7 cellular contexts compared by ENCODE assay signal in the genomic region with DNA sequence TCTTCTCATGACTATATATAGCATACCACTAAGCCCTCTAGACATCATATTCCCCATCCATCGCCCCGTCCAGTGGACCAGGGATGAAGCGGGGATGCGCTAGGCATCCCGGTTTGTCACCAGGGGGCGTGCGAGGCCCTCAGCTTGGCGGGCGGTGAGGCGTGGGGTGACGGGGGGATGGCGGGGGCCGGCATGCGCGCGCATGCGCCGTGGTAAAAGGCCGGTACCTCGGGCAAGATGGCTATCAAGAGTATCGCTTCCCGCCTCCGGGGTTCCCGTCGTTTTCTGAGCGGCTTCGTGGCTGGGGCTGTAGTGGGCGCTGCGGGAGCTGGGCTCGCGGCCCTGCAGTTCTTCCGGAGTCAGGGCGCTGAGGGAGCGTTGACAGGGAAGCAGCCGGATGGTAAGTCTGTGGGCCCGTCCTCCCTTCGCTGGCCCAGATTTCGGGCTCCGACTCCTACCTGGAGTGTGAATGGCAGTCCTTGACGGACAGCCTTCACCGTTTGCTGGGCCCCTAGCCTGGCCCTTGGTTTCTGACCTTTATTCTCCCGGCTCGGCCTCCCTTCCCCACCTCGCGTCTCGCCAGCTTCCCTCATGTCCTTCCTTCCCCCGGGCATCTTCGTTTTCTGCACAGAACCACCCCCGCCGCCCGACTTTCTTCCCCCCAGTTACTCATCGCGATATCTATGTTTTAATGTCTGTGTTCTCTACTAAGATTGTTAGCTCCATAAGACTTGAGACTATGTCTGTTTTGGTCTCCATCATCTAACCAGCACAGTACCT. TPM values are rescaled to one million over a fixed set of nuclear protein-coding genes. Genes with fewer than 3 reads are reported as not detected.
A peak's percentile ranks its signal among the peaks of the same experiment; 100 is the strongest.
DNase-seq lines count a peak whose midpoint lies in the region; ATAC-seq, FAIRE-seq and TF ChIP-seq lines count a peak whose summit lies in the region.

A gene with protein sequence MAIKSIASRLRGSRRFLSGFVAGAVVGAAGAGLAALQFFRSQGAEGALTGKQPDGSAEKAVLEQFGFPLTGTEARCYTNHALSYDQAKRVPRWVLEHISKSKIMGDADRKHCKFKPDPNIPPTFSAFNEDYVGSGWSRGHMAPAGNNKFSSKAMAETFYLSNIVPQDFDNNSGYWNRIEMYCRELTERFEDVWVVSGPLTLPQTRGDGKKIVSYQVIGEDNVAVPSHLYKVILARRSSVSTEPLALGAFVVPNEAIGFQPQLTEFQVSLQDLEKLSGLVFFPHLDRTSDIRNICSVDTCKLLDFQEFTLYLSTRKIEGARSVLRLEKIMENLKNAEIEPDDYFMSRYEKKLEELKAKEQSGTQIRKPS (plus strand): TSS at position 210 of the 780 bp plus-strand sequence. CDS start 28 bp downstream, at position 238.

- H3K4me2 ChIP-seq in hepatocyte = peak within 1 kb of the TSS; percentile 86

- H3K9me2 ChIP-seq in hepatocyte (replicated peaks; ENCODE audit: insufficient read depth) = no peaks in the 10 kb centered on the region

- H3K27me3 ChIP-seq in hepatocyte = no peaks in the 10 kb centered on the region

- H3K79me2 ChIP-seq in hepatocyte = peaks cover 11% of the 10 kb centered on the region

- peaks cover 7% of the 10 kb centered on the region for H3K4me1 ChIP-seq in hepatocyte (ENCODE audit: insufficient read depth)

- peak; percentile 100 for DNase-seq in GM18507 (ENCODE audit: extremely low spot score, insufficient read length, low read depth)
- DNase-seq in NCI-H2029 treated with DMSO at 0.1 percent for 48 hours (lab: John Stamatoyannopoulos, UW) = peak; percentile 72
- peak; percentile 88 for DNase-seq in T-helper 22 cell (ENCODE audit: low read depth)
- peak; percentile 77 for DNase-seq in astrocyte of the cerebellum (ENCODE audit: low read depth)
- DNase-seq in hepatocyte (ENCODE audit: low spot score) = peak; percentile 97
- peak; percentile 93 for DNase-seq in retina

- no peaks in the 10 kb centered on the region for H3K9me3 ChIP-seq in hepatocyte (ENCODE audit: low read depth)

- H3K27ac ChIP-seq in hepatocyte = peak within 1 kb of the TSS; percentile 81

- H3K36me3 ChIP-seq in hepatocyte (replicated peaks; ENCODE audit: insufficient read depth, low read depth) = no peaks in the 10 kb centered on the region

- peak within 1 kb of the TSS; percentile 88 for H3K4me3 ChIP-seq in astrocyte of the cerebellum (ENCODE audit: low read depth, low read length)
- H3K4me3 ChIP-seq in hepatocyte = peak within 1 kb of the TSS; percentile 67

- ATAC-seq in HG02981 (IDR thresholded peaks at IDR 0.05; ENCODE audit: unreplicated experiment) = peak; percentile 84

- peak within 1 kb of the TSS; percentile 97 for H2AFZ ChIP-seq in hepatocyte

- in situ Hi-C loops in astrocyte of the cerebellum (cut with HindIII; ENCODE audit: low sequenced_read_pairs) = no loop called here

- H4K20me1 ChIP-seq in hepatocyte (ENCODE audit: insufficient read depth, poor library complexity, severe bottlenecking) = no peaks in the 10 kb centered on the region

- peak; percentile 96 for TF ChIP-seq CTCF in astrocyte of the cerebellum (IDR thresholded peaks at IDR 0.05; ENCODE audit: low read depth, low read length, missing control alignments)
- peak; percentile 94 for TF ChIP-seq CTCF in hepatocyte (IDR thresholded peaks at IDR 0.05; ENCODE audit: poor library complexity)

- WGBS in hepatocyte (ENCODE audit: low lambda C conversion rate, missing lambda C conversion rate) = under 1% methylated on average over 44 of the region's 53 CpGs

- peak; percentile 96 for FAIRE-seq in GM18507 (lab: Jason Lieb, UNC)

RNA-seq across cellular contexts. Expression of the gene that starts here (rescaled TPM):
- 7.5 and 10.6 TPM in 2 replicates for total RNA-seq in hepatocyte
- 6.3 and 6.9 TPM in 2 replicates for polyA plus RNA-seq in hepatocyte

Comparison
In these comparisons a context has a peak if more than half of its experiments do, and no peak if none do; other contexts are left out.
1. Peak in every context shown above with its lines: DNase-seq, ATAC-seq, H3K4me3 ChIP-seq and H3K27ac ChIP-seq.